Comparison of ENCODE assay signal across 7 cellular contexts in the genomic region with DNA sequence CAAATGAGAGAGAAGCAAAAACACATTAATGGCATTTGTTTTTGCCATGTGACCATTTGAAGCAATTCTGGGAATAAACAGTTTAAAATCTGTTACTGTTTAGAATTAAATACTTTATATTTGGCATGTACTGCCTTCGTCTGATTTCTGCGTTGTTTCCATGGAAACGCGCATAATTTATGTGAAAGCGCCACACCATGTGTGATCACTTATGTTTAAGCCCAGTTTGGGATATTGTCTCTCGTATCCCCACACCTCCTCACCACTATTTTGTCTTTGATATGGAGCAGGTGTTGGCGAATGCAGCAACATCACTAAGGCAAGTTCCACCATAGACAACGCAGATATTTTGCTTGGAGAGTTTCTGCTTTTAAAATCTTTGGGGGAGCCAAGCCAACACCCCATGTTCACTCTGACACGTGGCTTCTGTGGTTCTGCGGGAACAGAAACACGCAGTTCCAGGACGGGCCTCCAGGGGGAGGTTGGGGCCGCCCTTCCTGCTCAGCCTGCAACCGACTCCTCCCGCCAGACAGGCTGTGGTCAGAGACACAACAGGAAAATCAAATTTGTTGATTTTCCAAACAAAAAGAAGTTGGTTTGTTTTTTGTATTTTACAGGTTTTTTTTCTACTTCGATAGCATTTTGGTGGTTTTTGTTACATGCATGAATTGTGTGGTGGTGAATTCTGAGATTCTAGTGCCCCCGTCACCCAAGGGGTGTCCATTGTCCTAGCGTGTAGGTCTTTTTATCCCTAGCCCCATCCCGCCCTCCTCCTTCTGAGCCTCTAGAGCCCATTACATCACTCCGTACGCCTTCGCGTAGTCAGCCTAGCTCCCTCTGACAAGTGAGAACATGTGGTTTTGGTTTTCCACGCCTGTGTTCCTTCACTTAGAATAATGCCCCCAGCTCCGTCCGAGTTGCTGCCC.
A peak's percentile ranks its signal among the peaks of the same experiment; 100 is the strongest.
DNase-seq lines count a peak whose midpoint lies in the region; ATAC-seq, FAIRE-seq and TF ChIP-seq lines count a peak whose summit lies in the region.

No MANE protein-coding gene starts in this region.

- POLR2A ChIA-PET in activated CD4-positive, alpha-beta T cell treated with anti-CD3 and anti-CD28 coated beads for 36 hours (lab: Charles Lee): no interaction called here

- peak; percentile 40 for ATAC-seq in activated CD4-positive, alpha-beta T cell treated with anti-CD3 and anti-CD28 coated beads for 36 hours

- no peaks in the 10 kb centered on the region for H3K9me3 ChIP-seq in colonic mucosa

- no peak overlapping the region for H3K27ac ChIP-seq in colonic mucosa

- H3K27me3 ChIP-seq in colonic mucosa: no peaks in the 10 kb centered on the region

- H3K36me3 ChIP-seq in colonic mucosa: no peaks in the 10 kb centered on the region

- no peak for FAIRE-seq in RCC 7860 (lab: Jason Lieb, UNC)

- intact Hi-C loops in activated CD4-positive, alpha-beta T cell treated with anti-CD3 and anti-CD28 coated beads for 36 hours (cut with DNase I, micrococcal nuclease): loop anchor here (2.0 to 10.0 kb wide), 3 partner anchors 102 to 734 kb away; partner anchors contain the start of genes SFSWAP (in 2 of the 2), MMP17 (in 1 of the 2) and RAN (in 1 of the 2)
- intact Hi-C loops in colonic mucosa (cut with DNase I): no loop called here
- intact Hi-C loops in lower leg skin (cut with DNase I; ENCODE audit: low total_unique reads): no loop called here

- H3K4me1 ChIP-seq in colonic mucosa: no peaks in the 10 kb centered on the region

- H3K4me3 Mint-ChIP-seq in activated CD4-positive, alpha-beta T cell treated with anti-CD3 and anti-CD28 coated beads for 36 hours: no peak overlapping the region

- peaks cover 48% of the 10 kb centered on the region for H3K4me1 Mint-ChIP-seq in activated CD4-positive, alpha-beta T cell treated with anti-CD3 and anti-CD28 coated beads for 36 hours

- H3K4me3 ChIP-seq in colonic mucosa (no peak overlapping the region), lower leg skin (ENCODE audit: low read depth, poor library complexity, severe bottlenecking) (no peak overlapping the region)

- CTCF ChIA-PET in activated CD4-positive, alpha-beta T cell treated with anti-CD3 and anti-CD28 coated beads for 36 hours (lab: Charles Lee): interaction anchor here (0.6 kb wide), 1 partner anchor 54 kb away, joined by 6 read pairs; no protein-coding TSS in a partner anchor

- H3K36me3 Mint-ChIP-seq in activated CD4-positive, alpha-beta T cell treated with anti-CD3 and anti-CD28 coated beads for 36 hours (ENCODE audit: low read depth): no peaks in the 10 kb centered on the region

- H3K9ac ChIP-seq in colonic mucosa (ENCODE audit: low read depth in 2 of 2, low read length in 2 of 2): no peak overlapping the region

- TF ChIP-seq POLR2A in lower leg skin (IDR thresholded peaks at IDR 0.05): no peak

- WGBS in lower leg skin, 2 donors: 19 to 21% methylated on average over 26 of the region's 26 CpGs

- no peaks in the 10 kb centered on the region for H3K27me3 Mint-ChIP-seq in activated CD4-positive, alpha-beta T cell treated with anti-CD3 and anti-CD28 coated beads for 36 hours

- H3K27ac Mint-ChIP-seq in activated CD4-positive, alpha-beta T cell treated with anti-CD3 and anti-CD28 coated beads for 36 hours: no peak overlapping the region

- no peaks in the 10 kb centered on the region for H3K9me3 Mint-ChIP-seq in activated CD4-positive, alpha-beta T cell treated with anti-CD3 and anti-CD28 coated beads for 36 hours (ENCODE audit: low read depth)

- peak; percentile 81 for TF ChIP-seq CTCF in colonic mucosa (IDR thresholded peaks at IDR 0.05)
- peak in 1 of 3 donors; percentile 64 for TF ChIP-seq CTCF in lower leg skin (IDR thresholded peaks at IDR 0.05)

- peak; percentile 59 for DNase-seq in EH (ENCODE audit: low read depth)
- DNase-seq in HuH-7.5 (ENCODE audit: low spot score): peak; percentile 79
- DNase-seq in activated CD4-positive, alpha-beta T cell treated with anti-CD3 and anti-CD28 coated beads for 36 hours: peak; percentile 79
- DNase-seq in colonic mucosa: peak; percentile 63
- DNase-seq in lower leg skin (ENCODE audit: low spot score in 2 of 2): peak; percentile 68 to 95
- peak; percentile 20 to 42 (median 32) for DNase-seq in stimulated activated CD4-positive, alpha-beta T cell treated with anti-CD3 and anti-CD28 coated beads, TNF-alpha, amount 100 ng/mL, for 4 hours (ENCODE audit: low read depth in 3 of 3)
- DNase-seq in RCC 7860 (ENCODE audit: low spot score): no peak

Comparison
In these comparisons a context has a peak if more than half of its experiments do, and no peak if none do; other contexts are left out.
1. intact Hi-C loops: an anchor here in activated CD4-positive, alpha-beta T cell treated with anti-CD3 and anti-CD28 coated beads for 36 hours (2.0 to 10.0 kb wide); none called in colonic mucosa and lower leg skin.